Comparison of ENCODE assay signal across 15 cellular contexts in the genomic region with DNA sequence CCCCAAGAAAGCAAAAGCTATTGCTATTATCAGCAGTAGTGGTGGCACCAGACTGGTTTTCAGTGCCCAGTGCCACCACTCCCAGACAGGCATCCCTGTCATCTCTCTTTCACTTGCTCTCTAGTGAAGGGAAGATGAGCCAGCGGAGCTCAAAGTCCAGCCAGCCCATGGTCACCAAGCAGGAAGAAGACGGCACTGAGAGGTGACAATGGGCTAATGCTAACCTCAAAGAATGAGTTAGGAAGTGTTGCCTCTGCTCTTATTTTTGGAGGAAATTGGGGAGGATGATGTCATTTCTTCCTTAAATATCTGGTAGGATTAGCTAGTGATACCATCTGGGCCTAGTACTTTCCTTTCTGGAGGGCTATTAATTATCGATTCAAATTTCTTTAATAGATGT. TPM values are rescaled to one million over a fixed set of nuclear protein-coding genes. Genes with fewer than 3 reads are reported as not detected.
DNase-seq lines count a peak whose midpoint lies in the region; ATAC-seq and TF ChIP-seq lines count a peak whose summit lies in the region.
"Had no signal": no experiment of that assay in that cellular context is flagged by ENCODE, and none has a peak within 500 bp of the region (broad histone marks: within the 10 kb centered on the region; RNA-seq: fewer than 3 reads in every experiment).

No MANE protein-coding gene starts in this region.

- H3K4me1 Mint-ChIP-seq in activated T-cell treated with anti-CD3 and anti-CD28 coated beads, Interleukin-2, amount 50 U/mL, for 4 hours (ENCODE audit: low read depth), result peaks cover 79% of the 10 kb centered on the region
- H3K4me1 Mint-ChIP-seq in IgD-negative memory B cell, result peaks cover 30 to 67% (median 62%) of the 10 kb centered on the region in 3 donors
- peaks cover 48% of the 10 kb centered on the region for H3K4me1 Mint-ChIP-seq in activated naive CD8-positive, alpha-beta T cell treated with anti-CD3 and anti-CD28 coated beads for 36 hours
- H3K4me1 Mint-ChIP-seq in osteocyte (ENCODE audit: unreplicated experiment), result peaks cover 9% of the 10 kb centered on the region

- H4K8ac ChIP-seq in trophoblast cell (ENCODE audit: low read depth, low read length), result no peak overlapping the region

- peaks cover 6% of the 10 kb centered on the region for H3K79me1 ChIP-seq in trophoblast cell (ENCODE audit: low read length)

- WGBS in trophoblast cell (ENCODE audit: extremely low coverage, insufficient coverage, insufficient read length), result no CpG with 5 or more reads among the region's 3 CpGs

- H2BK120ac ChIP-seq in trophoblast cell (ENCODE audit: insufficient read depth, low read length, poor library complexity), result no peak overlapping the region

- no peak overlapping the region for H4K12ac ChIP-seq in trophoblast cell (ENCODE audit: low read depth, low read length)

- no peak overlapping the region for H3K4ac ChIP-seq in trophoblast cell (ENCODE audit: low read depth, low read length)

- no peak overlapping the region for H3K14ac ChIP-seq in trophoblast cell (ENCODE audit: low read length)

- H3K27me3 ChIP-seq in trophoblast cell (ENCODE audit: insufficient read depth, low read length) (no peaks in the 10 kb centered on the region), ascending aorta (no peaks in the 10 kb centered on the region)

- H3K4me2 ChIP-seq in trophoblast cell (ENCODE audit: low read length), result no peak overlapping the region

- no peak overlapping the region for H3K27ac ChIP-seq in trophoblast cell (ENCODE audit: low read depth, low read length)
- H3K27ac ChIP-seq in ascending aorta, result no peak overlapping the region

- H3K4me1 ChIP-seq in trophoblast cell (ENCODE audit: control insufficient read depth in 1 of 2, insufficient read depth in 2 of 2, low read length in 2 of 2) (peaks cover 7 to 15% of the 10 kb centered on the region in 2 experiments), ascending aorta (no peaks in the 10 kb centered on the region)
- H3K4me1 ChIP-seq: Caco-2 had no signal

- H3K27ac Mint-ChIP-seq in IgD-negative memory B cell (peak overlapping the region; percentile 87 to 95 (median 95)), osteocyte (ENCODE audit: unreplicated experiment) (no peak overlapping the region)
- H3K27ac Mint-ChIP-seq in activated naive CD8-positive, alpha-beta T cell treated with anti-CD3 and anti-CD28 coated beads for 36 hours, result peak overlapping the region; percentile 67
- H3K27ac Mint-ChIP-seq: WTC11 had no signal

- TF ChIP-seq CTCF in ascending aorta (IDR thresholded peaks at IDR 0.05) (no peak), osteocyte (IDR thresholded peaks at IDR 0.05) (no peak)

- H3K4me3 ChIP-seq in trophoblast cell (ENCODE audit: low read depth, low read length) (no peak overlapping the region), ascending aorta (no peak overlapping the region)

- peaks cover 30% of the 10 kb centered on the region for H3K36me3 Mint-ChIP-seq in activated T-cell treated with anti-CD3 and anti-CD28 coated beads, Interleukin-2, amount 50 U/mL, for 4 hours (ENCODE audit: insufficient read depth)
- H3K36me3 Mint-ChIP-seq in IgD-negative memory B cell (peaks cover 16% of the 10 kb centered on the region), osteocyte (ENCODE audit: unreplicated experiment) (peaks cover 7% of the 10 kb centered on the region)
- peaks cover 38% of the 10 kb centered on the region for H3K36me3 Mint-ChIP-seq in activated naive CD8-positive, alpha-beta T cell treated with anti-CD3 and anti-CD28 coated beads for 36 hours

- no peak overlapping the region for H2AK5ac ChIP-seq in trophoblast cell (ENCODE audit: low read length)

- no peak for ATAC-seq in activated T-cell treated with anti-CD3 and anti-CD28 coated beads, Interleukin-2, amount 50 U/mL, for 4 hours
- ATAC-seq: left lobe of liver, WTC11 had no signal

- H3K9ac ChIP-seq in trophoblast cell (ENCODE audit: low read length), result no peak overlapping the region

- H2BK12ac ChIP-seq in trophoblast cell (ENCODE audit: low read length), result peak overlapping the region; percentile 37

- no peak overlapping the region for H3K18ac ChIP-seq in trophoblast cell (ENCODE audit: low read length)

- no peak for DNase-seq in activated T-cell treated with anti-CD3 and anti-CD28 coated beads, Interleukin-2, amount 50 U/mL, for 4 hours
- no peak for DNase-seq in activated T-cell treated with anti-CD3 and anti-CD28 coated beads, Interleukin-2, amount 50 U/mL, for 1 hour
- no peak for DNase-seq in activated naive CD8-positive, alpha-beta T cell treated with anti-CD3 and anti-CD28 coated beads for 36 hours
- DNase-seq in trophoblast cell (no peak), ascending aorta (ENCODE audit: low spot score in 2 of 2) (no peak), osteocyte (ENCODE audit: extremely low spot score, unreplicated experiment) (no peak), posterior vena cava (ENCODE audit: low spot score) (no peak)
- DNase-seq: ACHN; Caco-2; effector CD4-positive, alpha-beta T cell; NCI-H187 treated with DMSO at 0.1 percent for 48 hours; NCI-H526 had no signal

- H3K23ac ChIP-seq in trophoblast cell (ENCODE audit: low read length), result no peak overlapping the region

- no peak overlapping the region for H2BK5ac ChIP-seq in trophoblast cell (ENCODE audit: low read depth, low read length, poor library complexity)

- H4K91ac ChIP-seq in trophoblast cell (ENCODE audit: low read depth, low read length), result no peak overlapping the region

- no peak overlapping the region for H2AFZ ChIP-seq in trophoblast cell (ENCODE audit: insufficient read depth, low read length, poor library complexity)

- no peaks in the 10 kb centered on the region for H3K27me3 Mint-ChIP-seq in activated T-cell treated with anti-CD3 and anti-CD28 coated beads, Interleukin-2, amount 50 U/mL, for 4 hours (ENCODE audit: low read depth)
- H3K27me3 Mint-ChIP-seq in IgD-negative memory B cell (peaks cover 1% of the 10 kb centered on the region), osteocyte (ENCODE audit: unreplicated experiment) (no peaks in the 10 kb centered on the region)
- H3K27me3 Mint-ChIP-seq in activated naive CD8-positive, alpha-beta T cell treated with anti-CD3 and anti-CD28 coated beads for 36 hours, result no peaks in the 10 kb centered on the region

- peaks cover 17% of the 10 kb centered on the region for H3K9me3 Mint-ChIP-seq in activated T-cell treated with anti-CD3 and anti-CD28 coated beads, Interleukin-2, amount 50 U/mL, for 4 hours
- H3K9me3 Mint-ChIP-seq in IgD-negative memory B cell (peaks cover 5 to 16% (median 6%) of the 10 kb centered on the region in 3 donors), osteocyte (ENCODE audit: unreplicated experiment) (peaks cover 14% of the 10 kb centered on the region)
- peaks cover 19% of the 10 kb centered on the region for H3K9me3 Mint-ChIP-seq in activated naive CD8-positive, alpha-beta T cell treated with anti-CD3 and anti-CD28 coated beads for 36 hours

- H3K79me2 ChIP-seq in trophoblast cell (ENCODE audit: control insufficient read depth, insufficient read depth, low read length, poor library complexity), result no peaks in the 10 kb centered on the region

- no peaks in the 10 kb centered on the region for H3K36me3 ChIP-seq in trophoblast cell (ENCODE audit: control insufficient read depth in 1 of 2, insufficient read depth in 2 of 2, low read length in 2 of 2)
- H3K36me3 ChIP-seq in ascending aorta, result no peaks in the 10 kb centered on the region

- intact Hi-C loops in ascending aorta (cut with DNase I) (no loop called here), posterior vena cava (cut with DNase I) (no loop called here)

- H3K4me3 Mint-ChIP-seq in activated T-cell treated with anti-CD3 and anti-CD28 coated beads, Interleukin-2, amount 50 U/mL, for 4 hours, result peak overlapping the region; percentile 85
- peak overlapping the region; percentile 94 to 99 (median 96) for H3K4me3 Mint-ChIP-seq in IgD-negative memory B cell
- peak overlapping the region; percentile 75 for H3K4me3 Mint-ChIP-seq in activated naive CD8-positive, alpha-beta T cell treated with anti-CD3 and anti-CD28 coated beads for 36 hours
- no peak overlapping the region for H3K4me3 Mint-ChIP-seq in osteocyte (ENCODE audit: unreplicated experiment)
- H3K4me3 Mint-ChIP-seq: WTC11 had no signal

- H3K9me3 ChIP-seq in trophoblast cell (ENCODE audit: insufficient read depth, low read depth, low read length), result no peaks in the 10 kb centered on the region
- H3K9me3 ChIP-seq in ascending aorta, result no peaks in the 10 kb centered on the region
- H3K9me3 ChIP-seq: Caco-2 had no signal

RNA-seq across cellular contexts. Expression of a gene that starts 1.7 kb away (rescaled TPM):
- total RNA-seq in activated T-cell treated with anti-CD3 and anti-CD28 coated beads, Interleukin-2, amount 50 U/mL, for 4 hours, result 10 to 100 TPM; 38.4 to 50.6 (median 43.9) TPM
- 130 TPM for polyA plus RNA-seq in IgD-negative memory B cell
- 10 to 100 TPM; 42.7 to 46.8 TPM for total RNA-seq in activated naive CD8-positive, alpha-beta T cell treated with anti-CD3 and anti-CD28 coated beads for 36 hours
- 0.35 and 0.41 TPM in 2 replicates for polyA plus RNA-seq in trophoblast cell (2013)
- total RNA-seq in ascending aorta (0.11 TPM), osteocyte (0.65 and 1.0 TPM in 2 replicates), posterior vena cava (1 to 10 TPM; 2.3 to 4.5 TPM)
- total RNA-seq: Caco-2 had no signal

RNA-seq across cellular contexts. Expression of a gene that starts 7.4 kb away (rescaled TPM):
- total RNA-seq in activated T-cell treated with anti-CD3 and anti-CD28 coated beads, Interleukin-2, amount 50 U/mL, for 4 hours, result 10 to 100 TPM; 47.9 to 55.0 (median 49.1) TPM
- polyA plus RNA-seq in IgD-negative memory B cell, result 273 TPM
- 10 to 100 TPM; 81.8 to 87.6 TPM for total RNA-seq in activated naive CD8-positive, alpha-beta T cell treated with anti-CD3 and anti-CD28 coated beads for 36 hours
- polyA plus RNA-seq in trophoblast cell (2013), result 6.4 and 6.5 TPM in 2 replicates
- total RNA-seq in ascending aorta, result 25.2 TPM
- total RNA-seq in osteocyte, result 23.6 and 24.1 TPM in 2 replicates
- total RNA-seq in posterior vena cava, result 10 to 100 TPM; 20.5 to 21.3 TPM

Comparison
In these comparisons a context has a peak if more than half of its experiments do, and no peak if none do; other contexts are left out.
1. RNA of a gene that starts 1.7 kb away (total RNA-seq): 42.7 to 46.8 TPM in activated naive CD8-positive, alpha-beta T cell treated with anti-CD3 and anti-CD28 coated beads for 36 hours and 38.4 to 50.6 TPM in activated T-cell treated with anti-CD3 and anti-CD28 coated beads, Interleukin-2, amount 50 U/mL, for 4 hours; 2.3 to 4.5 TPM in posterior vena cava, 0.65 to 1.0 TPM in osteocyte and 0.11 TPM in ascending aorta (single experiment); every median in the first group is over 4 times any median in the second.